ENCODE assay signal across 33 cellular contexts in the genomic region with DNA sequence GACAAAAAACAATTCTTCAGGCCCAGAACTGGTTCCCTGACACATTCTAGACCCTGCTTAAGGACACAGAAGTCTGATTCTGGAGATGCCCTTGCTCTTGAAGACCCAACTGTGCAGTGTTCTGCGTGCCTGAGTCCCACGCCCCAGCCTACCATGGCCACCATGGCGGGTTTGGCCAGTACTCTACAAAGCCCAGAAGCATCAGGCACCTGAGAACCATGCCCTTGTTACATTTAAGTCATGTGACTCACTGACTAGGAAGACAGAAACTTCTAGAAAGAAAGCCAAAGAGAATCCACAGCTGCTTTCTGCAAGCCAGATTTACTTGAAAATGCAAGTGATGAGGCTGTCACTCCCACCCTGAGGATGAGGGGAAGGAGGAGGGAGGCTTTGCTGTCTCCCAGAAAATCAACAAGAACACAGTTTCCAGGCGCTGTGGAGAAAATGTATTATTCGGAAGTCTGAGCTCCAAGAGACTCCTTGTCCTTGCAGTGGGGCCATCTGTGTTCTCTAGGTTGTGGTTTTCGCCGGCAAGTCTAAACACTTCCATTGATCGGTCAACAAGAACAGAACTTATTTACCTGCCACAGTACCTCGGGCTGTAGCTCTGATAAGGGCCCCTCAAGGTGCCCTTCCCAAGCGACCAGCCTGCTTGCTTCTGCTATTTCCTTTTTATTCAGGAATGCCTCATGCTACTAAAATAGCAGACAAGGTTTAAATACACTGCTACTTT.
DNase-seq lines count a peak whose midpoint lies in the region; ATAC-seq, FAIRE-seq and TF ChIP-seq lines count a peak whose summit lies in the region.
"Had no signal": no experiment of that assay in that cellular context is flagged by ENCODE, and none has a peak within 500 bp of the region (broad histone marks: within the 10 kb centered on the region; RNA-seq: fewer than 3 reads in every experiment).

No MANE protein-coding gene starts in this region.

- CTCF ChIA-PET in mammary epithelial cell (lab: Charles Lee; ENCODE audit: low non-redundant PET): no interaction called here
- CTCF ChIA-PET in CD4-positive, alpha-beta T cell (lab: Charles Lee): no interaction called here

- TF ChIP-seq CTCF in astrocyte (IDR thresholded peaks at IDR 0.05; ENCODE audit: insufficient read depth, low read depth, low read length) (no peak), neural crest cell (conservative IDR thresholded peaks at IDR 0.05) (no peak), thyroid gland (IDR thresholded peaks at IDR 0.05) (no peak), mammary epithelial cell (conservative IDR thresholded peaks at IDR 0.05 in 1 of 2, IDR thresholded peaks at IDR 0.05 in 1 of 2; ENCODE audit: extremely low read depth in 1 of 2, insufficient read depth in 1 of 2, low read depth in 1 of 2, low read length in 2 of 2) (no peak)
- TF ChIP-seq CTCF in CD4-positive, alpha-beta T cell (IDR thresholded peaks at IDR 0.05): no peak

- BruUV-seq in mammary epithelial cell (replicated peaks; lab: Mats Ljungman, UMichigan): no TSS peak

- DNase-seq in astrocyte (ENCODE audit: low read depth): no peak
- DNase-seq in neural crest cell (ENCODE audit: low read depth, low spot score): no peak
- DNase-seq in thyroid gland: peak in 1 of 2 donors; percentile 35
- DNase-seq in mammary epithelial cell: no peak
- DNase-seq in erythroblast (lab: John Stamatoyannopoulos, UW): no peak
- DNase-seq in CD4-positive, alpha-beta T cell: no peak
- no peak for DNase-seq in activated effector memory CD4-positive, alpha-beta T cell treated with anti-CD3 and anti-CD28 coated beads, Interleukin-2, amount 50 U/mL, for 16 hours
- DNase-seq: AML-193; CD8-positive, alpha-beta memory T cell; DMS 273 treated with DMSO at 0.1 percent for 48 hours; DMS79; EL; GDM1; H7; Kasumi-1; MV-4-11; NCI-H1105; NCI-H146; NCI-H1930; NCI-H2107; NCI-H446; NCI-H524 treated with DMSO at 0.1 percent for 48 hours; NCI-H774; NK-92 treated with Interleukin-12 subunit alpha and Interleukin-12 subunit beta, amount 100 ng/mL, for 24 hours; PC-9; SJCRH30 had no signal

- H3K4me1 Mint-ChIP-seq in astrocyte (ENCODE audit: low read depth, unreplicated experiment) (peaks cover 11% of the 10 kb centered on the region), neural crest cell (peaks cover 9% of the 10 kb centered on the region)
- H3K4me1 Mint-ChIP-seq in CD4-positive, alpha-beta T cell (ENCODE audit: low read depth): no peaks in the 10 kb centered on the region

- no peak for FAIRE-seq in astrocyte (lab: Jason Lieb, UNC)
- FAIRE-seq: A204.1, GM12892, HepG2 had no signal

- H3K79me2 ChIP-seq in astrocyte (ENCODE audit: insufficient read depth, low read length) (no peaks in the 10 kb centered on the region), mammary epithelial cell (ENCODE audit: insufficient read depth, low read length) (no peaks in the 10 kb centered on the region)

- no peak overlapping the region for H3K27ac ChIP-seq in BLaER1 treated with 17β-estradiol and CSF1 and Interleukin-3, amounts not matched to agents 10 nM and 100 nM
- no peak overlapping the region for H3K27ac ChIP-seq in astrocyte (ENCODE audit: low read depth, low read length)
- peak overlapping the region; percentile 97 to 99 (median 98) for H3K27ac ChIP-seq in thyroid gland
- no peak overlapping the region for H3K27ac ChIP-seq in mammary epithelial cell (ENCODE audit: insufficient read depth, low read depth, low read length)
- no peak overlapping the region for H3K27ac ChIP-seq in CD4-positive, alpha-beta T cell (ENCODE audit: low read depth, low read length)
- H3K27ac ChIP-seq: C4-2B, PC-9, SJCRH30 had no signal

- POLR2A ChIA-PET in CD4-positive, alpha-beta T cell (lab: Charles Lee): no interaction called here

- H3K9me3 Mint-ChIP-seq in astrocyte (ENCODE audit: unreplicated experiment) (peaks cover 2% of the 10 kb centered on the region), neural crest cell (no peaks in the 10 kb centered on the region)
- H3K9me3 Mint-ChIP-seq in CD4-positive, alpha-beta T cell: no peaks in the 10 kb centered on the region
- H3K9me3 Mint-ChIP-seq: CD8-positive, alpha-beta memory T cell had no signal

- H3K4me3 Mint-ChIP-seq in astrocyte (ENCODE audit: unreplicated experiment) (no peak overlapping the region), neural crest cell (no peak overlapping the region)
- no peak overlapping the region for H3K4me3 Mint-ChIP-seq in CD4-positive, alpha-beta T cell
- H3K4me3 Mint-ChIP-seq: CD8-positive, alpha-beta memory T cell had no signal

- peak overlapping the region; percentile 62 for H3K27ac Mint-ChIP-seq in astrocyte (ENCODE audit: unreplicated experiment)
- H3K27ac Mint-ChIP-seq in neural crest cell (ENCODE audit: unreplicated experiment): peak overlapping the region; percentile 8
- H3K27ac Mint-ChIP-seq in CD4-positive, alpha-beta T cell: no peak overlapping the region
- H3K27ac Mint-ChIP-seq: CD8-positive, alpha-beta memory T cell had no signal

- H3K36me3 Mint-ChIP-seq in astrocyte (ENCODE audit: low read depth, unreplicated experiment) (no peaks in the 10 kb centered on the region), neural crest cell (ENCODE audit: low read depth) (no peaks in the 10 kb centered on the region)
- no peaks in the 10 kb centered on the region for H3K36me3 Mint-ChIP-seq in CD4-positive, alpha-beta T cell (ENCODE audit: low read depth)
- H3K36me3 Mint-ChIP-seq: CD8-positive, alpha-beta memory T cell had no signal

- H3K27me3 Mint-ChIP-seq in astrocyte (ENCODE audit: low read depth, unreplicated experiment): peaks cover 2% of the 10 kb centered on the region
- no peaks in the 10 kb centered on the region for H3K27me3 Mint-ChIP-seq in neural crest cell (ENCODE audit: low read depth)
- peaks cover 9% of the 10 kb centered on the region for H3K27me3 Mint-ChIP-seq in CD4-positive, alpha-beta T cell

- H2AFZ ChIP-seq in astrocyte (ENCODE audit: low read depth, low read length): no peak overlapping the region
- no peak overlapping the region for H2AFZ ChIP-seq in mammary epithelial cell (ENCODE audit: low read depth, low read length)
- H2AFZ ChIP-seq: PC-9 had no signal

- H3K9ac ChIP-seq in BLaER1 treated with 17β-estradiol and CSF1 and Interleukin-3, amounts not matched to agents 10 nM and 100 nM: no peak overlapping the region
- H3K9ac ChIP-seq in astrocyte (ENCODE audit: low read length) (no peak overlapping the region), mammary epithelial cell (ENCODE audit: insufficient read depth, low read length) (no peak overlapping the region)

- in situ Hi-C loops in mammary epithelial cell (cut with MboI; ENCODE audit: low sequenced_read_pairs in 2 of 2): loop anchor here (5.0 to 10.0 kb wide), 2 partner anchors 148 to 375 kb away; no protein-coding TSS in a partner anchor

- H3K27me3 ChIP-seq in BLaER1 treated with 17β-estradiol and CSF1 and Interleukin-3, amounts not matched to agents 10 nM and 100 nM: no peaks in the 10 kb centered on the region
- H3K27me3 ChIP-seq in astrocyte (ENCODE audit: insufficient read depth, low read length): no peaks in the 10 kb centered on the region
- no peaks in the 10 kb centered on the region for H3K27me3 ChIP-seq in thyroid gland
- no peaks in the 10 kb centered on the region for H3K27me3 ChIP-seq in mammary epithelial cell (ENCODE audit: insufficient read depth, low read length)
- peaks cover under 1% of the 10 kb centered on the region for H3K27me3 ChIP-seq in CD4-positive, alpha-beta T cell (ENCODE audit: control insufficient read depth, insufficient read depth, low read length)
- H3K27me3 ChIP-seq: SJCRH30 had no signal

- dilution Hi-C loops in mammary epithelial cell (cut with HindIII; ENCODE audit: low sequenced_read_pairs): loop anchor here (5.0 kb wide), 1 partner anchor 58 kb away; no protein-coding TSS in a partner anchor

- TF ChIP-seq POLR2A in thyroid gland (IDR thresholded peaks at IDR 0.05) (no peak), erythroblast (IDR thresholded peaks at IDR 0.05; ENCODE audit: low read length) (no peak)

- ATAC-seq in CD4-positive, alpha-beta T cell (ENCODE audit: poor library complexity): no peak
- ATAC-seq: HepG2, Right ventricle myocardium inferior, SK-N-SH treated with all-trans-retinoic acid at 6 μM for 48 hours had no signal

- H4K20me1 ChIP-seq in BLaER1 treated with 17β-estradiol and CSF1 and Interleukin-3, amounts not matched to agents 10 nM and 100 nM: no peaks in the 10 kb centered on the region
- H4K20me1 ChIP-seq in astrocyte (ENCODE audit: insufficient read depth, low read length) (no peaks in the 10 kb centered on the region), mammary epithelial cell (ENCODE audit: insufficient read depth, low read length) (no peaks in the 10 kb centered on the region)

- no peak overlapping the region for H3K4me3 ChIP-seq in BLaER1 treated with 17β-estradiol and CSF1 and Interleukin-3, amounts not matched to agents 10 nM and 100 nM
- H3K4me3 ChIP-seq in astrocyte (ENCODE audit: insufficient read depth, low read depth, low read length) (no peak overlapping the region), thyroid gland (replicated peaks in 1 of 3) (no peak overlapping the region), mammary epithelial cell (replicated peaks in 1 of 3; ENCODE audit: insufficient read depth in 1 of 3, low read depth in 2 of 3, low read length in 3 of 3) (no peak overlapping the region)
- H3K4me3 ChIP-seq: PC-9, SJCRH30 had no signal

- H3K36me3 ChIP-seq in BLaER1 treated with 17β-estradiol and CSF1 and Interleukin-3, amounts not matched to agents 10 nM and 100 nM: no peaks in the 10 kb centered on the region
- H3K36me3 ChIP-seq in astrocyte (ENCODE audit: insufficient read depth, low read length): no peaks in the 10 kb centered on the region
- no peaks in the 10 kb centered on the region for H3K36me3 ChIP-seq in thyroid gland
- H3K36me3 ChIP-seq in mammary epithelial cell (ENCODE audit: insufficient read depth, low read length): no peaks in the 10 kb centered on the region
- H3K36me3 ChIP-seq: SJCRH30 had no signal

- WGBS in thyroid gland, 2 donors: 84% methylated on average over 10 of the region's 10 CpGs
- 95% methylated on average over 6 of the region's 10 CpGs for WGBS in mammary epithelial cell (ENCODE audit: low coverage, missing lambda C conversion rate)

- no peaks in the 10 kb centered on the region; a peak in 1 of 22 replicates for H3K9me3 ChIP-seq in BLaER1 treated with 17β-estradiol and CSF1 and Interleukin-3, amounts not matched to agents 10 nM and 100 nM (replicated peaks in 1 of 11)
- H3K9me3 ChIP-seq in astrocyte (ENCODE audit: insufficient read depth, low read depth, low read length) (no peaks in the 10 kb centered on the region), thyroid gland (no peaks in the 10 kb centered on the region), mammary epithelial cell (replicated peaks; ENCODE audit: insufficient read depth, low read length) (no peaks in the 10 kb centered on the region)
- no peaks in the 10 kb centered on the region for H3K9me3 ChIP-seq in CD4-positive, alpha-beta T cell (ENCODE audit: control insufficient read depth, low read length)
- H3K9me3 ChIP-seq: SJCRH30 had no signal

- peak overlapping the region; percentile 18 to 56 (median 42); a peak in 16 of 22 replicates for H3K4me2 ChIP-seq in BLaER1 treated with 17β-estradiol and CSF1 and Interleukin-3, amounts not matched to agents 10 nM and 100 nM
- H3K4me2 ChIP-seq in astrocyte (ENCODE audit: low read length) (no peak overlapping the region), mammary epithelial cell (ENCODE audit: insufficient read depth, low read depth, low read length) (no peak overlapping the region)
- H3K4me2 ChIP-seq: PC-9 had no signal

- intact Hi-C loops in thyroid gland (cut with DNase I): loop anchor here (5.0 kb wide), 1 partner anchor 143 kb away; no protein-coding TSS in a partner anchor
- intact Hi-C loops in mammary epithelial cell (cut with micrococcal nuclease): loop anchor here (5.0 to 10.0 kb wide), 3 partner anchors 42 to 353 kb away; a partner anchor contains a TSS
- intact Hi-C loops in CD4-positive, alpha-beta T cell (cut with DNase I, micrococcal nuclease): no loop called here

- H3K4me1 ChIP-seq in BLaER1 treated with 17β-estradiol and CSF1 and Interleukin-3, amounts not matched to agents 10 nM and 100 nM: peaks cover 25 to 59% (median 35%) of the 10 kb centered on the region in 10 experiments
- H3K4me1 ChIP-seq in astrocyte (ENCODE audit: insufficient read depth, low read length) (peaks cover 13% of the 10 kb centered on the region), thyroid gland (peaks cover 34 to 50% of the 10 kb centered on the region in 2 donors), mammary epithelial cell (ENCODE audit: insufficient read depth, low read length) (peaks cover 17% of the 10 kb centered on the region)

Comparison
In these comparisons a context has a peak if more than half of its experiments do, and no peak if none do; other contexts are left out.
1. H3K27ac ChIP-seq: peak in thyroid gland (3 of 3); none in BLaER1 treated with 17β-estradiol and CSF1 and Interleukin-3, amounts not matched to agents 10 nM and 100 nM (0 of 11), astrocyte (single experiment), mammary epithelial cell (single experiment) and CD4-positive, alpha-beta T cell (single experiment).
2. H3K4me2 ChIP-seq: peak in BLaER1 treated with 17β-estradiol and CSF1 and Interleukin-3, amounts not matched to agents 10 nM and 100 nM (11 of 11); none in astrocyte (single experiment) and mammary epithelial cell (single experiment).
3. intact Hi-C loops: an anchor here in thyroid gland (5.0 kb wide) and mammary epithelial cell (5.0 to 10.0 kb wide); none called in CD4-positive, alpha-beta T cell.